ENCODE assay signal across 9 cellular contexts in the genomic region with DNA sequence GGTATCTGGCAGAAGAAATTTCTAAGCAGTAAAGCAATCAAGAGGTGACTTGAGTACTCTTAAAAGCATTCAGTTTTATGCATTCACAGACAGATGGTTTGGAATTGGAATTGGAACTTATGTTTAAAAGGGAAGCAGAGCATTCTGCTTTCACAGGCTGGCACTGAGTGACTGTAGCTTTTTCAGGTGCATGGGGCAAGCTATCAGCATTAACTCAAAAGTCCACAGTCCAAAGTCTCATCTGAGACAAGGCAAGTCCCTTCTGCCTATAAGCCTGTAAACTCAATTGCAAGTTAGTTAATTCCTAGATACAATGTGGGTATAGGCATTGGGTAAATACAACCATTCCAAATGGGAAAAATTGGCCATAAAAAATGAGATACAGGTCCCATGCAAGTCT.
"Had no signal": no experiment of that assay in that cellular context is flagged by ENCODE, and none has a peak within 500 bp of the region (broad histone marks: within the 10 kb centered on the region; RNA-seq: fewer than 3 reads in every experiment).

No MANE protein-coding gene starts in this region.

- H3K27ac ChIP-seq: HL-60 had no signal

- DNase-seq: GOT3, H7, HFFc6, IMR-90, KG1 had no signal

- H3K4me1 ChIP-seq: HAP-1 had no signal

- H3K4me3 ChIP-seq: HAP-1, K562 had no signal

- H3K4me3 Mint-ChIP-seq: HFFc6 had no signal

- FAIRE-seq: K562 had no signal

- ATAC-seq: HCT116, K562 had no signal

- H3K9me3 ChIP-seq: HAP-1 had no signal

- H3K27ac Mint-ChIP-seq: HFFc6 had no signal

- H3K36me3 ChIP-seq: HAP-1 had no signal
